Comparison of ENCODE assay signal across 1 cellular context in genomic region chr17:82101767-82102679, GRCh38.
A peak's percentile ranks its signal among the peaks of the same experiment; 100 is the strongest.
TF ChIP-seq lines count a peak whose summit lies in the region.

No MANE protein-coding gene starts in this region.

TF ChIP-seq in HepG2, 621 proteins besides CTCF, POLR2A, EP300 and RAD21 (continued from another document and continues in another):
- TF ChIP-seq ZSCAN5A (CRISPR knock-in tag; IDR thresholded peaks at IDR 0.05; ENCODE audit: borderline replicate concordance) (peak; percentile 76; the same call in 1 of the 2 replicates), HOXA5 (CRISPR knock-in tag; IDR thresholded peaks at IDR 0.05) (0 out of 2 replicates have a peak, but pooled peaks have one; percentile 44), CBX1 (IDR thresholded peaks at IDR 0.05; ENCODE audit: low read depth) (peak; percentile 66), SP5 (CRISPR knock-in tag; IDR thresholded peaks at IDR 0.05; ENCODE audit: borderline replicate concordance, low read depth) (peak; percentile 75), HOMEZ (CRISPR knock-in tag; IDR thresholded peaks at IDR 0.05; ENCODE audit: low read depth) (peak; percentile 12; the same call in 1 of the 2 replicates), IRF2 (CRISPR knock-in tag; IDR thresholded peaks at IDR 0.05) (peak; percentile 78), TMF1 (CRISPR knock-in tag; IDR thresholded peaks at IDR 0.05; ENCODE audit: low read depth) (0 out of 2 replicates have a peak, but pooled peaks have one; percentile 74), GLI4 (CRISPR knock-in tag; IDR thresholded peaks at IDR 0.05; ENCODE audit: borderline replicate concordance) (no peak), KLF11 (CRISPR knock-in tag; IDR thresholded peaks at IDR 0.05) (peak; percentile 91), ZNF773 (CRISPR knock-in tag; IDR thresholded peaks at IDR 0.05; ENCODE audit: borderline replicate concordance) (no peak), POLR2G (IDR thresholded peaks at IDR 0.05; ENCODE audit: low read depth, low read length) (peak; percentile 84), ZKSCAN8 (CRISPR knock-in tag; IDR thresholded peaks at IDR 0.05; ENCODE audit: borderline replicate concordance) (peak; percentile 77), MED1 (CRISPR knock-in tag; IDR thresholded peaks at IDR 0.05) (peak; percentile 67), ZNF687 (CRISPR knock-in tag; IDR thresholded peaks at IDR 0.05) (peak; percentile 96), ZNF737 (CRISPR knock-in tag; IDR thresholded peaks at IDR 0.05; ENCODE audit: borderline replicate concordance) (0 out of 2 replicates have a peak, but pooled peaks have one; percentile 11), CHD2 (IDR thresholded peaks at IDR 0.05; ENCODE audit: low read depth, low read length) (0 out of 2 replicates have a peak, but pooled peaks have one; percentile 66), RARA (CRISPR knock-in tag; IDR thresholded peaks at IDR 0.05) (peak; percentile 75), ZBTB4 (CRISPR knock-in tag; IDR thresholded peaks at IDR 0.05; ENCODE audit: borderline replicate concordance) (0 out of 2 replicates have a peak, but pooled peaks have one; percentile 60), ZNF644 (CRISPR knock-in tag; IDR thresholded peaks at IDR 0.05; ENCODE audit: low read depth) (peak; percentile 78; the same call in 1 of the 2 replicates), YEATS4 (CRISPR knock-in tag; IDR thresholded peaks at IDR 0.05; ENCODE audit: borderline replicate concordance) (peak; percentile 67; the same call in 1 of the 2 replicates), SMAD1 (CRISPR knock-in tag; IDR thresholded peaks at IDR 0.05; ENCODE audit: borderline replicate concordance, low read depth) (peak; percentile 67; the same call in 1 of the 2 replicates), MED8 (CRISPR knock-in tag; IDR thresholded peaks at IDR 0.05; ENCODE audit: insufficient replicate concordance) (peak; percentile 12), ZNF33A (CRISPR knock-in tag; IDR thresholded peaks at IDR 0.05; ENCODE audit: borderline replicate concordance) (0 out of 2 replicates have a peak, but pooled peaks have one; percentile 65), SAP130 (CRISPR knock-in tag; IDR thresholded peaks at IDR 0.05; ENCODE audit: low read depth) (peak; percentile 94), CBX5 (CRISPR knock-in tag; IDR thresholded peaks at IDR 0.05; ENCODE audit: borderline replicate concordance) (peak; percentile 97; the same call in 1 of the 2 replicates), U2AF1 (optimal IDR thresholded peaks at IDR 0.05; ENCODE audit: low read depth, low read length) (peak; percentile 46), GATAD2A (CRISPR knock-in tag; IDR thresholded peaks at IDR 0.05) (peak; percentile 91), ZNF709 (CRISPR knock-in tag; IDR thresholded peaks at IDR 0.05) (0 out of 2 replicates have a peak, but pooled peaks have one; percentile 8), ZNF431 (CRISPR knock-in tag; IDR thresholded peaks at IDR 0.05; ENCODE audit: borderline replicate concordance, low read depth) (0 out of 2 replicates have a peak, but pooled peaks have one; percentile 52), FOSL2 (CRISPR knock-in tag; IDR thresholded peaks at IDR 0.05) (peak; percentile 77), ZNF724P (CRISPR knock-in tag; IDR thresholded peaks at IDR 0.05; ENCODE audit: borderline replicate concordance) (peak; percentile 88), JUN (CRISPR knock-in tag; IDR thresholded peaks at IDR 0.05) (0 out of 2 replicates have a peak, but pooled peaks have one; percentile 65), ZNF589 (CRISPR knock-in tag; conservative IDR thresholded peaks at IDR 0.05) (no peak), ZNF350 (CRISPR knock-in tag; IDR thresholded peaks at IDR 0.05; ENCODE audit: borderline replicate concordance, low read depth) (peak; percentile 89), IKZF5 (CRISPR knock-in tag; IDR thresholded peaks at IDR 0.05) (peak; percentile 78), RBFOX2 (IDR thresholded peaks at IDR 0.05; ENCODE audit: low read depth, low read length) (peak; percentile 64), ZNF576 (CRISPR knock-in tag; IDR thresholded peaks at IDR 0.05) (no peak), BRF2 (CRISPR knock-in tag; IDR thresholded peaks at IDR 0.05) (peak; percentile 81; the same call in 1 of the 2 replicates), CHCHD3 (CRISPR knock-in tag; IDR thresholded peaks at IDR 0.05) (peak; percentile 85; the same call in 1 of the 2 replicates), SP4 (CRISPR knock-in tag; IDR thresholded peaks at IDR 0.05) (peak; percentile 72), THAP11 (CRISPR knock-in tag; IDR thresholded peaks at IDR 0.05) (peak; percentile 80)
- TF ChIP-seq, protein P1, sequence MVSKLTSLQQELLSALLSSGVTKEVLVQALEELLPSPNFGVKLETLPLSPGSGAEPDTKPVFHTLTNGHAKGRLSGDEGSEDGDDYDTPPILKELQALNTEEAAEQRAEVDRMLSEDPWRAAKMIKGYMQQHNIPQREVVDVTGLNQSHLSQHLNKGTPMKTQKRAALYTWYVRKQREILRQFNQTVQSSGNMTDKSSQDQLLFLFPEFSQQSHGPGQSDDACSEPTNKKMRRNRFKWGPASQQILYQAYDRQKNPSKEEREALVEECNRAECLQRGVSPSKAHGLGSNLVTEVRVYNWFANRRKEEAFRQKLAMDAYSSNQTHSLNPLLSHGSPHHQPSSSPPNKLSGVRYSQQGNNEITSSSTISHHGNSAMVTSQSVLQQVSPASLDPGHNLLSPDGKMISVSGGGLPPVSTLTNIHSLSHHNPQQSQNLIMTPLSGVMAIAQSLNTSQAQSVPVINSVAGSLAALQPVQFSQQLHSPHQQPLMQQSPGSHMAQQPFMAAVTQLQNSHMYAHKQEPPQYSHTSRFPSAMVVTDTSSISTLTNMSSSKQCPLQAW (CRISPR knock-in tag; IDR thresholded peaks at IDR 0.05), result peak; percentile 64; the same call in 1 of the 2 replicates
- TF ChIP-seq, protein P2, sequence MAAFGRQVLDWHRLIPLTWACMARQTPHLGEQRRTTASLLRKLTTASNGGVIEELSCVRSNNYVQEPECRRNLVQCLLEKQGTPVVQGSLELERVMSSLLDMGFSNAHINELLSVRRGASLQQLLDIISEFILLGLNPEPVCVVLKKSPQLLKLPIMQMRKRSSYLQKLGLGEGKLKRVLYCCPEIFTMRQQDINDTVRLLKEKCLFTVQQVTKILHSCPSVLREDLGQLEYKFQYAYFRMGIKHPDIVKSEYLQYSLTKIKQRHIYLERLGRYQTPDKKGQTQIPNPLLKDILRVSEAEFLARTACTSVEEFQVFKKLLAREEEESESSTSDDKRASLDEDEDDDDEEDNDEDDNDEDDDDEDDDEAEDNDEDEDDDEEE (CRISPR knock-in tag; IDR thresholded peaks at IDR 0.05), result no peak; the same call in 1 of the 2 replicates
